ENCODE assay signal across 8 cellular contexts in genomic region chr20:13219327-13220193, GRCh38. TPM values are rescaled to one million over a fixed set of nuclear protein-coding genes. Genes with fewer than 3 reads are reported as not detected.
DNase-seq lines count a peak whose midpoint lies in the region; TF ChIP-seq lines count a peak whose summit lies in the region.

No MANE protein-coding gene starts in this region.

- H3K4me1 Mint-ChIP-seq in neural crest cell = peaks cover 11% of the 10 kb centered on the region

- H3K27me3 ChIP-seq in ACC112 (ENCODE audit: insufficient read depth, low read length) (peaks cover 84% of the 10 kb centered on the region), Peyer's patch (peaks cover 0 to 19% of the 10 kb centered on the region in 2 donors), esophagus squamous epithelium (peaks cover 0 to 60% (median 3%) of the 10 kb centered on the region in 4 donors)

- TF ChIP-seq CTCF in Peyer's patch (IDR thresholded peaks at IDR 0.05) = no peak
- no peak for TF ChIP-seq CTCF in esophagus squamous epithelium (IDR thresholded peaks at IDR 0.05)
- TF ChIP-seq CTCF in neural crest cell (conservative IDR thresholded peaks at IDR 0.05) = no peak
- TF ChIP-seq CTCF in GM13976 (IDR thresholded peaks at IDR 0.05; ENCODE audit: borderline replicate concordance, control extremely low read depth, extremely low read depth, insufficient read depth, missing control alignments) = no peak

- intact Hi-C loops in esophagus squamous epithelium (cut with DNase I) = no loop called here

- WGBS in esophagus squamous epithelium, 2 donors = 21 to 29% methylated on average over 30 to 38 of the region's 38 CpGs

- H2AFZ ChIP-seq in ACC112 (ENCODE audit: low read length, unreplicated experiment) = no peak overlapping the region

- H3K4me1 ChIP-seq in ACC112 (ENCODE audit: control insufficient read depth, insufficient read depth, low read length, unreplicated experiment) = no peaks in the 10 kb centered on the region
- peaks cover 0 to 21% (median 0%) of the 10 kb centered on the region in 4 donors for H3K4me1 ChIP-seq in Peyer's patch
- H3K4me1 ChIP-seq in esophagus squamous epithelium = peaks cover 0 to 30% (median 13%) of the 10 kb centered on the region in 3 donors

- no peaks in the 10 kb centered on the region for H3K9me3 Mint-ChIP-seq in neural crest cell

- H3K36me3 Mint-ChIP-seq in neural crest cell (ENCODE audit: low read depth) = no peaks in the 10 kb centered on the region

- H3K4me3 ChIP-seq in ACC112 (ENCODE audit: low read depth, low read length) (peak overlapping the region; percentile 72), Peyer's patch (peak overlapping the region in 3 of 4 donors; percentile 41 to 74 (median 68)), esophagus squamous epithelium (peak overlapping the region; percentile 38 to 76 (median 58))

- H3K36me3 ChIP-seq in ACC112 (ENCODE audit: insufficient read depth, low read length) (no peaks in the 10 kb centered on the region), Peyer's patch (no peaks in the 10 kb centered on the region), esophagus squamous epithelium (no peaks in the 10 kb centered on the region)

- peak overlapping the region; percentile 90 for H3K4me3 Mint-ChIP-seq in neural crest cell

- peaks cover 89% of the 10 kb centered on the region for H3K27me3 Mint-ChIP-seq in neural crest cell (ENCODE audit: low read depth)

- H3K27ac ChIP-seq in ACC112 (ENCODE audit: low read depth, low read length) (no peak overlapping the region), Peyer's patch (no peak overlapping the region), esophagus squamous epithelium (peak overlapping the region in 2 of 4 donors; percentile 72 to 74)

- TF ChIP-seq POLR2A in Peyer's patch (IDR thresholded peaks at IDR 0.05) = no peak
- no peak for TF ChIP-seq POLR2A in esophagus squamous epithelium (IDR thresholded peaks at IDR 0.05)

- no peaks in the 10 kb centered on the region for H3K79me2 ChIP-seq in ACC112 (ENCODE audit: control insufficient read depth, insufficient read depth, low read length, unreplicated experiment)

- no peak overlapping the region for H3K27ac Mint-ChIP-seq in neural crest cell (ENCODE audit: unreplicated experiment)

- no peaks in the 10 kb centered on the region for H3K9me3 ChIP-seq in Peyer's patch
- H3K9me3 ChIP-seq in esophagus squamous epithelium = no peaks in the 10 kb centered on the region

- in situ Hi-C loops in GM13976 (cut with MboI; ENCODE audit: low sequenced_read_pairs, unreplicated experiment) = no loop called here

- DNase-seq in Peyer's patch (peak in 1 of 3 donors; percentile 52), esophagus squamous epithelium (lab: John Stamatoyannopoulos, UW) (no peak), neural crest cell (ENCODE audit: low read depth, low spot score) (no peak), midbrain (lab: John Stamatoyannopoulos, UW) (no peak), NCI-H187 treated with DMSO at 0.1 percent for 48 hours (lab: John Stamatoyannopoulos, UW) (no peak), GM13976 (ENCODE audit: low spot score) (no peak)
- DNase-seq in stimulated activated CD4-positive, alpha-beta T cell treated with anti-CD3 and anti-CD28 coated beads, Interleukin-4, amount 100 ng/mL, for 1 hour = no peak

RNA-seq across cellular contexts. Expression of gene ISM1, which starts 1.5 kb away (rescaled TPM):
- 1 to 10 TPM in 3 of 4 donors, under 1 TPM in 1; 0.70 to 3.3 (median 1.7) TPM for total RNA-seq in Peyer's patch
- total RNA-seq in esophagus squamous epithelium = 10 to 100 TPM in 1 of 4 donors, 1 to 10 TPM in 3; 2.3 to 17.5 (median 4.4) TPM
- total RNA-seq in neural crest cell = 0.33 and 0.34 TPM in 2 replicates
